9 cellular contexts compared by ENCODE assay signal in genomic region chr15:75042730-75043508, GRCh38. TPM values are rescaled to one million over a fixed set of nuclear protein-coding genes. Genes with fewer than 3 reads are reported as not detected.
DNase-seq lines count a peak whose midpoint lies in the region; ATAC-seq and TF ChIP-seq lines count a peak whose summit lies in the region.
"Had no signal": no experiment of that assay in that cellular context is flagged by ENCODE, and none has a peak within 500 bp of the region (broad histone marks: within the 10 kb centered on the region; RNA-seq: fewer than 3 reads in every experiment).

No MANE protein-coding gene starts in this region.

- H3K9me3 ChIP-seq in OCI-LY1 (ENCODE audit: low read length) = no peaks in the 10 kb centered on the region
- no peaks in the 10 kb centered on the region for H3K9me3 ChIP-seq in ovary

- H3K27ac ChIP-seq in OCI-LY1 (ENCODE audit: low read depth, low read length, poor library complexity, severe bottlenecking) (peak overlapping the region; percentile 76), ovary (peak overlapping the region in 1 of 2 donors; percentile 90), urinary bladder (ENCODE audit: low read depth) (peak overlapping the region; percentile 65)
- H3K27ac ChIP-seq: C4-2B had no signal

- TF ChIP-seq EP300 in ovary (IDR thresholded peaks at IDR 0.05) = no peak

- H3K79me2 ChIP-seq in OCI-LY1 (ENCODE audit: insufficient read depth, low read length) = no peaks in the 10 kb centered on the region

- H3K27me3 ChIP-seq in OCI-LY1 (ENCODE audit: insufficient read depth, low read length) (no peaks in the 10 kb centered on the region), ovary (no peaks in the 10 kb centered on the region)

- no peaks in the 10 kb centered on the region for H3K9me2 ChIP-seq in OCI-LY1 (ENCODE audit: low read depth, low read length)

- TF ChIP-seq POLR2A in ovary (IDR thresholded peaks at IDR 0.05) = no peak

- TF ChIP-seq CTCF in OCI-LY1 (IDR thresholded peaks at IDR 0.05; ENCODE audit: low read length) = peak; percentile 65; the same call in 1 of the 2 replicates
- TF ChIP-seq CTCF in foreskin fibroblast (IDR thresholded peaks at IDR 0.05; ENCODE audit: low read depth, low read length) = peak; percentile 41
- peak in 1 of 3 donors; percentile 21 for TF ChIP-seq CTCF in ovary (IDR thresholded peaks at IDR 0.05)

- H2AFZ ChIP-seq in OCI-LY1 (ENCODE audit: low read length) = no peak overlapping the region

- peaks cover 36% of the 10 kb centered on the region for H3K4me1 ChIP-seq in OCI-LY1 (ENCODE audit: insufficient read depth, low read length, severe bottlenecking)
- peaks cover 25% of the 10 kb centered on the region for H3K4me1 ChIP-seq in ovary (ENCODE audit: insufficient read depth)
- H3K4me1 ChIP-seq in urinary bladder (ENCODE audit: insufficient read depth) = no peaks in the 10 kb centered on the region

- no peaks in the 10 kb centered on the region for H3F3A ChIP-seq in OCI-LY1 (ENCODE audit: insufficient read depth, low read length)

- H3K4me2 ChIP-seq in OCI-LY1 (ENCODE audit: low read length) = peak overlapping the region; percentile 46; the same call in 1 of the 2 replicates

- peak; percentile 73 for ATAC-seq in HG02852 (IDR thresholded peaks at IDR 0.05; ENCODE audit: unreplicated experiment)

- peak in 2 of 3 experiments; percentile 22 to 23 for DNase-seq in NCI-H1417 (lab: John Stamatoyannopoulos, UW)
- no peak for DNase-seq in NCI-H1417 treated with DMSO at 0.1 percent for 48 hours (lab: John Stamatoyannopoulos, UW)
- peak; percentile 27 for DNase-seq in activated T-helper 1 cell treated with Interleukin-2 at 50 U/mL for 16 hours (ENCODE audit: low read depth)
- DNase-seq in foreskin fibroblast = peak; percentile 38 to 68
- DNase-seq in ovary = peak; percentile 54 to 72 (median 65)

- H3K4me3 ChIP-seq in OCI-LY1 (ENCODE audit: low read depth, low read length, poor library complexity, severe bottlenecking) (no peak overlapping the region), foreskin fibroblast (ENCODE audit: low read depth in 1 of 2, low read length in 2 of 2) (peak overlapping the region in 1 of 2 donors; percentile 4), ovary (no peak overlapping the region), urinary bladder (ENCODE audit: low read depth, low read length) (no peak overlapping the region)

- H3K36me3 ChIP-seq in OCI-LY1 (ENCODE audit: insufficient read depth, low read length) = peaks cover 45% of the 10 kb centered on the region
- H3K36me3 ChIP-seq in ovary = no peaks in the 10 kb centered on the region
- H3K36me3 ChIP-seq in urinary bladder (ENCODE audit: insufficient read depth) = no peaks in the 10 kb centered on the region

- H4K20me1 ChIP-seq in OCI-LY1 (ENCODE audit: insufficient read depth, low read length) = no peaks in the 10 kb centered on the region

- no peak overlapping the region; the same call in 1 of the 2 replicates for H3K9ac ChIP-seq in OCI-LY1 (ENCODE audit: low read length)

- intact Hi-C loops in ovary (cut with DNase I) = loop anchor here (2.0 to 5.0 kb wide), 3 partner anchors 159 to 162 kb away; partner anchors contain the start of gene C15orf39 (in 2 of the 4)

- 52 to 70% (median 65%) methylated on average over 12 of the region's 12 CpGs for WGBS in ovary, 3 donors
- 57% methylated on average over 12 of the region's 12 CpGs for WGBS in urinary bladder

RNA-seq across cellular contexts. Expression of gene PPCDC, which starts 19.5 kb away (rescaled TPM):
- 10 to 100 TPM in 3 of 7 donors, 1 to 10 TPM in 4; 7.9 to 20.6 (median 9.7) TPM for total RNA-seq in ovary
- 10 to 100 TPM in 1 of 2 donors, 1 to 10 TPM in 1; 4.0 to 13.4 TPM for polyA plus RNA-seq in ovary
- 12.8 TPM for total RNA-seq in urinary bladder
- polyA plus RNA-seq in urinary bladder = 13.6 TPM

RNA-seq across cellular contexts. Expression of gene SCAMP5, which starts 47.6 kb away (rescaled TPM):
- total RNA-seq in ovary (10 to 100 TPM in 1 of 7 donors, 1 to 10 TPM in 6; 2.6 to 10.1 (median 5.7) TPM), urinary bladder (6.9 TPM)
- polyA plus RNA-seq in ovary (10 to 100 TPM in 1 of 2 donors, 1 to 10 TPM in 1; 4.6 to 17.8 TPM), urinary bladder (19.4 TPM)
